ENCODE assay signal across 1 cellular context in the genomic region with DNA sequence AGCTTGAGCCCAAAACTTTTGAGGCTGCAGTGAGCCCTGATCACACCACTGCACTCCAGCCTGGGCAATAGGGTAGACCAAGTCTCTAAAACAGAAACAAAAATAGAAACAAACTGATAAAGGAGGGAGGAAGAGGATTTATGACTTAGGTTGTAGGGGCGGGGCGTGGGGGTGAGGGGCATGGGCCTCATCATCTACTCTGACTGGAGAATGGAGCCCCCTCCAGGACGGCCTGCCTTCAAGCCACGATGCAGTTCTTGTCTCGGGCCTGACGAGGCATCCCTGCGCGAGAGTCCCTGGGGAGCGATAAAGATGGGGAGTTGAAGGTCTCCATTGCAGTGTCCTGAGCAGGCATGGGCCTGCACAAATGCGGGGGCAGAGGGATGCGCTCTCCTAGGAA.
TF ChIP-seq lines count a peak whose summit lies in the region.

No MANE protein-coding gene starts in this region.

TF ChIP-seq in WTC11, 78 proteins besides CTCF, POLR2A, EP300 and RAD21 (continued from another document):
- TF ChIP-seq, protein P1, sequence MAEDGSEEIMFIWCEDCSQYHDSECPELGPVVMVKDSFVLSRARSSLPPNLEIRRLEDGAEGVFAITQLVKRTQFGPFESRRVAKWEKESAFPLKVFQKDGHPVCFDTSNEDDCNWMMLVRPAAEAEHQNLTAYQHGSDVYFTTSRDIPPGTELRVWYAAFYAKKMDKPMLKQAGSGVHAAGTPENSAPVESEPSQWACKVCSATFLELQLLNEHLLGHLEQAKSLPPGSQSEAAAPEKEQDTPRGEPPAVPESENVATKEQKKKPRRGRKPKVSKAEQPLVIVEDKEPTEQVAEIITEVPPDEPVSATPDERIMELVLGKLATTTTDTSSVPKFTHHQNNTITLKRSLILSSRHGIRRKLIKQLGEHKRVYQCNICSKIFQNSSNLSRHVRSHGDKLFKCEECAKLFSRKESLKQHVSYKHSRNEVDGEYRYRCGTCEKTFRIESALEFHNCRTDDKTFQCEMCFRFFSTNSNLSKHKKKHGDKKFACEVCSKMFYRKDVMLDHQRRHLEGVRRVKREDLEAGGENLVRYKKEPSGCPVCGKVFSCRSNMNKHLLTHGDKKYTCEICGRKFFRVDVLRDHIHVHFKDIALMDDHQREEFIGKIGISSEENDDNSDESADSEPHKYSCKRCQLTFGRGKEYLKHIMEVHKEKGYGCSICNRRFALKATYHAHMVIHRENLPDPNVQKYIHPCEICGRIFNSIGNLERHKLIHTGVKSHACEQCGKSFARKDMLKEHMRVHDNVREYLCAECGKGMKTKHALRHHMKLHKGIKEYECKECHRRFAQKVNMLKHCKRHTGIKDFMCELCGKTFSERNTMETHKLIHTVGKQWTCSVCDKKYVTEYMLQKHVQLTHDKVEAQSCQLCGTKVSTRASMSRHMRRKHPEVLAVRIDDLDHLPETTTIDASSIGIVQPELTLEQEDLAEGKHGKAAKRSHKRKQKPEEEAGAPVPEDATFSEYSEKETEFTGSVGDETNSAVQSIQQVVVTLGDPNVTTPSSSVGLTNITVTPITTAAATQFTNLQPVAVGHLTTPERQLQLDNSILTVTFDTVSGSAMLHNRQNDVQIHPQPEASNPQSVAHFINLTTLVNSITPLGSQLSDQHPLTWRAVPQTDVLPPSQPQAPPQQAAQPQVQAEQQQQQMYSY (CRISPR knock-in tag; IDR thresholded peaks at IDR 0.05), result no peak
- TF ChIP-seq TEAD4 (CRISPR knock-in tag; IDR thresholded peaks at IDR 0.05) (no peak), NFYB (CRISPR knock-in tag; conservative IDR thresholded peaks at IDR 0.05; ENCODE audit: low read depth) (no peak), KAT7 (CRISPR knock-in tag; IDR thresholded peaks at IDR 0.05; ENCODE audit: borderline replicate concordance) (no peak), GABPB1 (CRISPR knock-in tag; IDR thresholded peaks at IDR 0.05) (no peak)
- TF ChIP-seq, protein P2, sequence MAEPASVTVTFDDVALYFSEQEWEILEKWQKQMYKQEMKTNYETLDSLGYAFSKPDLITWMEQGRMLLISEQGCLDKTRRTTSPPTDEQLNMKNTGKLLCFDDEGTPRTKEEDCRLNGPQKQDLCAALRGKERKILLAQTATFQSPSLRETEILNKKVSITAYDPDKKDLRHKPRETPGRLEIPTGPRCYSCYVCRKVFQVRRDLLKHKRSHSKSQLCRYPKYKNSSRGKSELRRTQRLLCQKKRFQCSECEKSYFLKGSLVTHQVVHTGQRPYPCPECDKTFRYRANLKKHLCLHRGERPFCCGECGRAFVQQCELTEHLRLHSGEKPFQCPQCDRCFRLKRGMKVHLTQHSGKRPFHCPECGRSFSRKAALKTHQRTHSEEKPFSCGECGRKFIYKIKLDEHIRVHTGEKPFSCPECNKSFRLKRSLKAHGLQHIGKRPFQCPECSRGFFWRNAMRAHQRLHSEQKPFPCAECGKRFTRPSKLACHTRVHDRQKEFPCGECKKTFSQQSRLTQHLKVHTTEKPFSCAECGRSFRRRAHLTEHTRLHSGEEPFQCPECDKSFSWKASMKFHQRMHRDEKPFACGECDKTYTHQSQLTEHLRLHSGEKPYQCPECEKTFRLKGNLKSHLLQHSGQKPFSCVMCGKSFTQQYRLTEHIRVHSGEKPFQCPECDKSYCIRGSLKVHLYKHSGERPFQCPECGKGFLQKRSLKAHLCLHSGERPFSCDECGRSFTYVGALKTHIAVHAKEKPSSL (CRISPR knock-in tag; conservative IDR thresholded peaks at IDR 0.05), result no peak
